Comparison of ENCODE assay signal across 8 cellular contexts in the genomic region with DNA sequence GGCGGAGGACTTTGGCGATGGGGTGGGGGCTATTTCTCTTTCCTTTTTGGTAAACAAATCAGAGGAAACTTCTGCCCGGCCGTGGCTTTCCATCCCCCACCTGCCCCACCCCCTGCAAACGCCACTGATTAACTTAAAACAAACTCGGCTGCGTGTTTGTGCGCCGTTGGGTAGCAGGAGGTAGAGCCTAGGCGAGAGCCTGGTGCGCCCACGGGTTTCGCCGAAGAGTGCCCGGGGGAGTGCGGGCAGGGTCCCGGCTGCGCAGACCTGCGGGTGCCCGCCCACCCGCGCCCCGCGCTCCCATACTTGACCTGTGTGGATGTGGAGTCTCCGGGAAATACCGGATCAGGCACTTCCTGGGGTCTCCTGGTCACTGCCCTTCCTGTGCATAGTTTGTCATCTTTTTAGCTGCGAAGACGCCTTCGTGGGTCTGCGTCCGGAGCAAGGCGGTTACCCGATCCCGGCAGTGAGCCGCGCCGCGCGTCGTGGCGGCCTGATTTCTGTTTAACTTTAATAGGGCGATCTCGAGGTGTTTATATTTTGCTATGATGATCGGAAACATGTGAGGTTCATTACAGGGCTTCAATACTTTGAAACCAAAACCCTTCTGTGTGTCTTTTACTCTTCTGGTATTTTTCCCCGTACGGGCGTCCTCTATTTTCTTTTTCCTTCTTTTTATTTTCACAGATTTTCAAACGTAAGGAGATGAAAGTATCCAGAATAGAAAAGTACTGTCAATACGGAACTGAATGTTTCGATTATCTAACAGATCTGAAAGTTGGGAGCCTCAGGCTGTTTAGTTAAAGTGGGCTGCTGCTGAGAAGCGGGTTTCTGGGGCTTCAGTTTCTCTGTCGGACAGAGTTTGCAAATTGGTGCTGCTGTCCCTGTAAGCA. TPM values are rescaled to one million over a fixed set of nuclear protein-coding genes. Genes with fewer than 3 reads are reported as not detected.
DNase-seq lines count a peak whose midpoint lies in the region; ATAC-seq and TF ChIP-seq lines count a peak whose summit lies in the region.

No MANE protein-coding gene starts in this region.

- CTCF ChIA-PET in HEK293T (lab: Yijun Ruan, JAX) = no interaction called here

- H3K4me1 ChIP-seq in smooth muscle cell (ENCODE audit: low read depth) = peaks cover 30% of the 10 kb centered on the region

- peak overlapping the region; percentile 54 for H3K4me3 Mint-ChIP-seq in activated T-helper 2 cell treated with anti-CD3 and anti-CD28 coated beads, Interferon-gamma antibody, Interleukin-2, Interleukin-4, amounts not matched to agents 10 μg/mL and 5 μg/mL and 100 μg/mL, durations not matched to agents 14 hours and 24 hours and 36 hours (ENCODE audit: low read depth)

- H3K9me3 ChIP-seq in smooth muscle cell (replicated peaks; ENCODE audit: low read depth) = no peaks in the 10 kb centered on the region

- no peak overlapping the region for H3K27ac Mint-ChIP-seq in activated T-helper 2 cell treated with anti-CD3 and anti-CD28 coated beads, Interferon-gamma antibody, Interleukin-2, Interleukin-4, amounts not matched to agents 10 μg/mL and 5 μg/mL and 100 μg/mL, durations not matched to agents 14 hours and 24 hours and 36 hours

- H3K4me2 ChIP-seq in smooth muscle cell = peak overlapping the region; percentile 86

- peaks cover 96% of the 10 kb centered on the region for H3K27me3 ChIP-seq in smooth muscle cell (ENCODE audit: low read depth)

- H3K36me3 Mint-ChIP-seq in activated T-helper 2 cell treated with anti-CD3 and anti-CD28 coated beads, Interferon-gamma antibody, Interleukin-2, Interleukin-4, amounts not matched to agents 10 μg/mL and 5 μg/mL and 100 μg/mL, durations not matched to agents 14 hours and 24 hours and 36 hours (ENCODE audit: low read depth) = no peaks in the 10 kb centered on the region

- H3K9ac ChIP-seq in smooth muscle cell (ENCODE audit: low read depth) = no peak overlapping the region

- DNase-seq in HEK293T (ENCODE audit: extremely low spot score) (no peak), iPS-NIHi11 (ENCODE audit: low spot score) (peak; percentile 23), smooth muscle cell (lab: John Stamatoyannopoulos, UW; ENCODE audit: unreplicated experiment) (no peak), kidney glomerular epithelial cell (lab: John Stamatoyannopoulos, UW) (no peak), NCI-H2227 treated with DMSO at 0.1 percent for 48 hours (lab: John Stamatoyannopoulos, UW) (no peak)
- DNase-seq in activated T-helper 2 cell treated with anti-CD3 and anti-CD28 coated beads, Interferon-gamma antibody, Interleukin-2, Interleukin-4, amounts not matched to agents 10 μg/mL and 5 μg/mL and 100 μg/mL, durations not matched to agents 14 hours and 24 hours and 36 hours (ENCODE audit: low spot score) = no peak

- no peaks in the 10 kb centered on the region for H3F3A ChIP-seq in smooth muscle cell (ENCODE audit: low read depth)

- POLR2A ChIA-PET in HEK293T (lab: Yijun Ruan, JAX) = no interaction called here

- H3K4me1 Mint-ChIP-seq in activated T-helper 2 cell treated with anti-CD3 and anti-CD28 coated beads, Interferon-gamma antibody, Interleukin-2, Interleukin-4, amounts not matched to agents 10 μg/mL and 5 μg/mL and 100 μg/mL, durations not matched to agents 14 hours and 24 hours and 36 hours (ENCODE audit: low read depth) = peaks cover 7% of the 10 kb centered on the region

- no peak for TF ChIP-seq CTCF in smooth muscle cell (IDR thresholded peaks at IDR 0.05; ENCODE audit: borderline replicate concordance, insufficient read depth, poor library complexity, severe bottlenecking)

- H2AFZ ChIP-seq in smooth muscle cell (ENCODE audit: low read depth) = peak overlapping the region; percentile 8

- peaks cover 5% of the 10 kb centered on the region for H4K20me1 ChIP-seq in smooth muscle cell (ENCODE audit: low read depth)

- H3K9me3 Mint-ChIP-seq in activated T-helper 2 cell treated with anti-CD3 and anti-CD28 coated beads, Interferon-gamma antibody, Interleukin-2, Interleukin-4, amounts not matched to agents 10 μg/mL and 5 μg/mL and 100 μg/mL, durations not matched to agents 14 hours and 24 hours and 36 hours = no peaks in the 10 kb centered on the region

- no peak overlapping the region for H3K27ac ChIP-seq in smooth muscle cell (ENCODE audit: low read depth)

- WGBS in smooth muscle cell (ENCODE audit: low lambda C conversion rate) = under 1% methylated on average over 45 of the region's 52 CpGs

- H3K4me3 ChIP-seq in smooth muscle cell = peak overlapping the region; percentile 59

- no peaks in the 10 kb centered on the region for H3K79me2 ChIP-seq in smooth muscle cell (ENCODE audit: low read depth)

- intact Hi-C loops in activated T-helper 2 cell treated with anti-CD3 and anti-CD28 coated beads, Interferon-gamma antibody, Interleukin-2, Interleukin-4, amounts not matched to agents 10 μg/mL and 5 μg/mL and 100 μg/mL, durations not matched to agents 14 hours and 24 hours and 36 hours (cut with micrococcal nuclease) = loop anchor here (2.0 kb wide), 1 partner anchor 14 kb away; no protein-coding TSS in a partner anchor

- no peaks in the 10 kb centered on the region for H3K36me3 ChIP-seq in smooth muscle cell (ENCODE audit: low read depth)

- ATAC-seq in HG03442 (IDR thresholded peaks at IDR 0.05; ENCODE audit: unreplicated experiment) = no peak
- ATAC-seq in HG03196 (IDR thresholded peaks at IDR 0.05; ENCODE audit: unreplicated experiment) = no peak

- peaks cover 66% of the 10 kb centered on the region for H3K27me3 Mint-ChIP-seq in activated T-helper 2 cell treated with anti-CD3 and anti-CD28 coated beads, Interferon-gamma antibody, Interleukin-2, Interleukin-4, amounts not matched to agents 10 μg/mL and 5 μg/mL and 100 μg/mL, durations not matched to agents 14 hours and 24 hours and 36 hours (ENCODE audit: low read depth)

TF ChIP-seq in HEK293T, 16 proteins besides CTCF, POLR2A, EP300 and RAD21:
- no peak for TF ChIP-seq FOXA1 (IDR thresholded peaks at IDR 0.05)
- peak; percentile 75 for TF ChIP-seq L3MBTL2 (conservative IDR thresholded peaks at IDR 0.05)

RNA-seq across cellular contexts. Expression of gene NR5A2, which starts 15.2 kb away (rescaled TPM):
- total RNA-seq in activated T-helper 2 cell treated with anti-CD3 and anti-CD28 coated beads, Interferon-gamma antibody, Interleukin-2, Interleukin-4, amounts not matched to agents 10 μg/mL and 5 μg/mL and 100 μg/mL, durations not matched to agents 14 hours and 24 hours and 36 hours = not detected in 2 replicates
- total RNA-seq in smooth muscle cell = 0.22 and 0.36 TPM in 2 replicates
- 0.14 and 0.18 TPM in 2 replicates for polyA plus RNA-seq in smooth muscle cell
